Comparison of ENCODE assay signal across 24 cellular contexts in the genomic region with DNA sequence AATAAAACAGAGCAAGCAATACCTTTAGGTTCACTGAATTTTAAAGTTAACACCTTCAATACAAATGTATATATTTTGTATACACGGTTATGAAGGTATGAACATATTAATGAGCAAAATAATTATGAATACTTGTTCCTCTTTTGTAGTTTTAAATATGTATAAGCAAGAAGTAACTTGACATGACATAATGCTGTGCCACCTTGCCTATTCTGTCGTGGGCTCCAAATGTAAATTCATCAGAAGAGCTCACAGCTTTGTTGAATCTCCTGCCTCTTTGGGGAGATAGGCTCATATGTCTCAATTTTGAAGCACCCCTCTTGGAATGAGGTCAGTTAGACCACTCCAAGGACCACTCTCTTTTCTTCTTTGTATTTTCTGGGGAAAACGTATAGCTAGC.
"Had no signal": no experiment of that assay in that cellular context is flagged by ENCODE, and none has a peak within 500 bp of the region (broad histone marks: within the 10 kb centered on the region; RNA-seq: fewer than 3 reads in every experiment).

No MANE protein-coding gene starts in this region.

- H3K27ac Mint-ChIP-seq: dendritic cell treated with granulocyte-macrophage colony-stimulating factor and Interleukin-4, amounts not matched to agents 40 ng/mL and 50 ng/mL, for 4 days; natural killer cell; stimulated activated effector memory CD8-positive, alpha-beta T cell treated with anti-CD3 and anti-CD28 coated beads, Interleukin-12 subunit alpha, Interleukin-12 subunit beta, amount 100 ng/mL, for 72 hours; type B pancreatic cell had no signal

- ATAC-seq: left ventricle myocardium superior; natural killer cell; psoas muscle; right cardiac atrium; stimulated activated effector memory CD8-positive, alpha-beta T cell treated with anti-CD3 and anti-CD28 coated beads, Interleukin-12 subunit alpha, Interleukin-12 subunit beta, amount 100 ng/mL, for 72 hours had no signal

- H3K4me3 ChIP-seq: colonic mucosa, esophagus muscularis mucosa, lung, ovary, psoas muscle, sigmoid colon, stomach, thyroid gland had no signal

- H3K4me1 ChIP-seq: colonic mucosa had no signal

- H3K27me3 ChIP-seq: colonic mucosa, esophagus muscularis mucosa, ovary, sigmoid colon, stomach, thyroid gland had no signal

- H3K4me3 Mint-ChIP-seq: dendritic cell treated with granulocyte-macrophage colony-stimulating factor and Interleukin-4, amounts not matched to agents 40 ng/mL and 50 ng/mL, for 4 days; natural killer cell; stimulated activated effector memory CD8-positive, alpha-beta T cell treated with anti-CD3 and anti-CD28 coated beads, Interleukin-12 subunit alpha, Interleukin-12 subunit beta, amount 100 ng/mL, for 72 hours; type B pancreatic cell had no signal

- H3K9me3 Mint-ChIP-seq: dendritic cell treated with granulocyte-macrophage colony-stimulating factor and Interleukin-4, amounts not matched to agents 40 ng/mL and 50 ng/mL, for 4 days; natural killer cell; stimulated activated effector memory CD8-positive, alpha-beta T cell treated with anti-CD3 and anti-CD28 coated beads, Interleukin-12 subunit alpha, Interleukin-12 subunit beta, amount 100 ng/mL, for 72 hours had no signal

- H3K27me3 Mint-ChIP-seq: dendritic cell treated with granulocyte-macrophage colony-stimulating factor and Interleukin-4, amounts not matched to agents 40 ng/mL and 50 ng/mL, for 4 days; type B pancreatic cell had no signal

- H3K9me3 ChIP-seq: colonic mucosa, esophagus muscularis mucosa, ovary, psoas muscle, sigmoid colon, stomach, thyroid gland had no signal

- H3K36me3 ChIP-seq: colonic mucosa, esophagus muscularis mucosa, ovary, sigmoid colon, stomach, thyroid gland had no signal

- H3K36me3 Mint-ChIP-seq: natural killer cell; stimulated activated effector memory CD8-positive, alpha-beta T cell treated with anti-CD3 and anti-CD28 coated beads, Interleukin-12 subunit alpha, Interleukin-12 subunit beta, amount 100 ng/mL, for 72 hours; type B pancreatic cell had no signal

- DNase-seq: colonic mucosa; effector memory CD4-positive, alpha-beta T cell; foreskin melanocyte; head of caudate nucleus; left ventricle myocardium superior; mesenchymal stem cell; midbrain; natural killer cell; occipital lobe; ovary; posterior cingulate gyrus; psoas muscle; right cardiac atrium; sigmoid colon; stimulated activated CD4-positive, alpha-beta T cell treated with anti-CD3 and anti-CD28 coated beads, Interleukin-2, amount 100 ng/mL, for 24 hours; stimulated activated CD4-positive, alpha-beta T cell treated with anti-CD3 and anti-CD28 coated beads, Interleukin-4, amount 100 ng/mL, for 24 hours; stimulated activated naive CD4-positive, alpha-beta T cell treated with Interleukin-2 at 50 U/mL for 16 hours; stomach; thyroid gland had no signal

- H3K27ac ChIP-seq: colonic mucosa, esophagus muscularis mucosa, ovary, psoas muscle, sigmoid colon, stomach, thyroid gland had no signal
